Comparison of ENCODE assay signal across 11 cellular contexts in genomic region chr16:85354623-85355514, GRCh38.
DNase-seq lines count a peak whose midpoint lies in the region; ATAC-seq, FAIRE-seq and TF ChIP-seq lines count a peak whose summit lies in the region.
"Had no signal": no experiment of that assay in that cellular context is flagged by ENCODE, and none has a peak within 500 bp of the region (broad histone marks: within the 10 kb centered on the region; RNA-seq: fewer than 3 reads in every experiment).

No MANE protein-coding gene starts in this region.

- peak overlapping the region in 1 of 10 donors; percentile 55 for H3K27ac Mint-ChIP-seq in naive thymus-derived CD8-positive, alpha-beta T cell

- TF ChIP-seq CTCF in GM12878 (IDR thresholded peaks at IDR 0.05 in 2 of 3, conservative IDR thresholded peaks at IDR 0.05 in 1 of 3; ENCODE audit: control insufficient read depth in 2 of 3, extremely low read depth in 1 of 3, insufficient read depth in 1 of 3, low read depth in 3 of 3, low read length in 3 of 3) (no peak), lower lobe of right lung (IDR thresholded peaks at IDR 0.05) (no peak)

- H3K9me3 ChIP-seq in GM12878 (replicated peaks; ENCODE audit: control insufficient read depth, insufficient read depth, low read length) (no peaks in the 10 kb centered on the region; the same call in 2 of the 3 replicates), lower lobe of right lung (no peaks in the 10 kb centered on the region)
- H3K9me3 ChIP-seq: mucosa of descending colon had no signal

- TF ChIP-seq POLR2A in GM12878 (IDR thresholded peaks at IDR 0.05; ENCODE audit: low read depth, low read length) = no peak

- POLR2A ChIA-PET in GM12878 (lab: Charles Lee) = no interaction called here
- POLR2A ChIA-PET in naive thymus-derived CD8-positive, alpha-beta T cell (lab: Charles Lee) = no interaction called here

- RAD21 ChIA-PET in GM12878 (lab: Charles Lee; ENCODE audit: unreplicated experiment) = no interaction called here

- intact Hi-C loops in GM12878 (cut with micrococcal nuclease; ENCODE audit: unreplicated experiment) (no loop called here), lower lobe of right lung (cut with DNase I) (no loop called here)

- in situ Hi-C loops in GM12878 (cut with MboI) = no loop called here

- H3K9me3 Mint-ChIP-seq in naive thymus-derived CD8-positive, alpha-beta T cell = peaks cover 0 to 5% (median 0%) of the 10 kb centered on the region in 9 donors

- no peaks in the 10 kb centered on the region for H3K36me3 ChIP-seq in GM12878 (ENCODE audit: control insufficient read depth in 2 of 2, insufficient read depth in 2 of 2, low read length in 1 of 2)
- H3K36me3 ChIP-seq in lower lobe of right lung = no peaks in the 10 kb centered on the region

- H3K36me3 Mint-ChIP-seq in naive thymus-derived CD8-positive, alpha-beta T cell = no peaks in the 10 kb centered on the region

- no peak overlapping the region for H3K9ac ChIP-seq in GM12878 (ENCODE audit: control insufficient read depth, insufficient read depth, low read length)

- no peaks in the 10 kb centered on the region for H3K79me2 ChIP-seq in GM12878 (ENCODE audit: control insufficient read depth, insufficient read depth, low read length)

- no peak overlapping the region for H3K4me3 ChIP-seq in GM12878
- H3K4me3 ChIP-seq in lower lobe of right lung = no peak overlapping the region
- H3K4me3 ChIP-seq: coronary artery, mucosa of descending colon had no signal

- H2AFZ ChIP-seq in GM12878 (ENCODE audit: control insufficient read depth, low read depth, low read length) = no peak overlapping the region

- no peaks in the 10 kb centered on the region for H3K4me1 Mint-ChIP-seq in naive thymus-derived CD8-positive, alpha-beta T cell

- CTCF ChIA-PET in GM12878 (lab: Yijun Ruan, JAX) = no interaction called here

- no peak overlapping the region for H3K27ac ChIP-seq in GM12878 (ENCODE audit: control insufficient read depth, insufficient read depth)
- peak overlapping the region; percentile 76 for H3K27ac ChIP-seq in lower lobe of right lung
- H3K27ac ChIP-seq: coronary artery had no signal

- H3K4me2 ChIP-seq in GM12878 (ENCODE audit: control insufficient read depth, insufficient read depth) = no peak overlapping the region

- TF ChIP-seq EP300 in GM12878 (IDR thresholded peaks at IDR 0.05; ENCODE audit: borderline replicate concordance in 1 of 2, control insufficient read depth in 1 of 2, low read depth in 2 of 2, low read length in 2 of 2) = no peak

- H4K20me1 ChIP-seq in GM12878 (ENCODE audit: control insufficient read depth, insufficient read depth) = no peaks in the 10 kb centered on the region

- ATAC-seq in GM12878 (peak; percentile 56), lower lobe of right lung (peak; percentile 2 to 22), GM18520 (IDR thresholded peaks at IDR 0.05; ENCODE audit: unreplicated experiment) (no peak)
- no peak for ATAC-seq in naive thymus-derived CD8-positive, alpha-beta T cell

- H3K27me3 Mint-ChIP-seq in naive thymus-derived CD8-positive, alpha-beta T cell = peaks cover 0 to 6% (median 0%) of the 10 kb centered on the region in 5 donors

- DNase-seq in AG08395 (ENCODE audit: low spot score) = peak; percentile 88
- peak; percentile 54 for DNase-seq in LHCN-M2 (ENCODE audit: low read depth)
- DNase-seq in GM12878 (ENCODE audit: low read depth, low spot score) = no peak
- no peak for DNase-seq in lower lobe of right lung
- no peak for DNase-seq in cerebellum (ENCODE audit: low spot score)
- no peak for DNase-seq in cerebellar nuclear complex (lab: John Stamatoyannopoulos, UW)
- DNase-seq in naive thymus-derived CD8-positive, alpha-beta T cell = no peak
- DNase-seq: activated CD4-positive, alpha-beta T cell treated with anti-CD3 and anti-CD28 coated beads for 48 hours; mucosa of descending colon had no signal

- SMC1A ChIA-PET in GM12878 (lab: Charles Lee; ENCODE audit: uncharacterized antibody, unreplicated experiment) = no interaction called here

- 51% methylated on average over 20 of the region's 21 CpGs for WGBS in GM12878 (ENCODE audit: insufficient coverage, insufficient replicate concordance, low lambda C conversion rate, missing lambda C conversion rate)

- H3K4me3 Mint-ChIP-seq in naive thymus-derived CD8-positive, alpha-beta T cell = no peak overlapping the region

- H3K27me3 ChIP-seq in GM12878 (replicated peaks in 1 of 2; ENCODE audit: control insufficient read depth in 2 of 2, insufficient read depth in 2 of 2, low read length in 1 of 2) = no peaks in the 10 kb centered on the region; a peak in 1 of 4 replicates
- no peaks in the 10 kb centered on the region for H3K27me3 ChIP-seq in lower lobe of right lung (ENCODE audit: low read depth)

- H3K4me1 ChIP-seq in GM12878 (ENCODE audit: control insufficient read depth, insufficient read depth, low read length) (no peaks in the 10 kb centered on the region), lower lobe of right lung (peaks cover 31% of the 10 kb centered on the region)

- no peak for FAIRE-seq in GM12878 (lab: Jason Lieb, UNC)

- no TSS peak for BruUV-seq in GM12878 (replicated peaks; lab: Mats Ljungman, UMichigan)

- no peak for TF ChIP-seq RAD21 in GM12878 (IDR thresholded peaks at IDR 0.05; ENCODE audit: insufficient read depth, low read depth, low read length)

TF ChIP-seq in GM12878, 131 proteins besides CTCF, POLR2A, EP300 and RAD21:
- TF ChIP-seq SMC3 (IDR thresholded peaks at IDR 0.05; ENCODE audit: borderline replicate concordance, low read length) (no peak), FOXM1 (IDR thresholded peaks at IDR 0.05; ENCODE audit: low read depth, low read length) (no peak), NBN (IDR thresholded peaks at IDR 0.05) (no peak), IKZF1 (conservative IDR thresholded peaks at IDR 0.05) (no peak), HDGF (IDR thresholded peaks at IDR 0.05) (no peak), CHD2 (IDR thresholded peaks at IDR 0.05; ENCODE audit: borderline replicate concordance, low read depth, low read length) (no peak), ATF3 (IDR thresholded peaks at IDR 0.05; ENCODE audit: borderline replicate concordance, extremely low read depth, low read depth, low read length) (no peak), MYC (IDR thresholded peaks at IDR 0.05; ENCODE audit: insufficient read depth, insufficient read length, insufficient replicate concordance, low read length, severe bottlenecking) (no peak), FOS (IDR thresholded peaks at IDR 0.05; ENCODE audit: borderline replicate concordance, extremely low read depth, insufficient read length) (no peak), SPI1 (IDR thresholded peaks at IDR 0.05; ENCODE audit: borderline replicate concordance, insufficient read depth, low read depth, low read length) (no peak), CBX3 (IDR thresholded peaks at IDR 0.05; ENCODE audit: borderline replicate concordance, low read depth) (no peak), JUNB (IDR thresholded peaks at IDR 0.05) (no peak), SRF (IDR thresholded peaks at IDR 0.05; ENCODE audit: low read depth in 2 of 2, low read length in 2 of 2) (no peak), SMARCA5 (IDR thresholded peaks at IDR 0.05) (no peak), SUZ12 (IDR thresholded peaks at IDR 0.05; ENCODE audit: unreplicated experiment) (no peak)

Comparison
In these comparisons a context has a peak if more than half of its experiments do, and no peak if none do; other contexts are left out.
1. DNase-seq: peak in AG08395 (single experiment) and LHCN-M2 (single experiment); none in GM12878 (single experiment), lower lobe of right lung (single experiment), cerebellum (single experiment), cerebellar nuclear complex (0 of 2) and naive thymus-derived CD8-positive, alpha-beta T cell (0 of 10).
2. ATAC-seq: peak in GM12878 (single experiment) and lower lobe of right lung (2 of 2); none in GM18520 (single experiment) and naive thymus-derived CD8-positive, alpha-beta T cell (0 of 2).